18 cellular contexts compared by ENCODE assay signal in the genomic region with DNA sequence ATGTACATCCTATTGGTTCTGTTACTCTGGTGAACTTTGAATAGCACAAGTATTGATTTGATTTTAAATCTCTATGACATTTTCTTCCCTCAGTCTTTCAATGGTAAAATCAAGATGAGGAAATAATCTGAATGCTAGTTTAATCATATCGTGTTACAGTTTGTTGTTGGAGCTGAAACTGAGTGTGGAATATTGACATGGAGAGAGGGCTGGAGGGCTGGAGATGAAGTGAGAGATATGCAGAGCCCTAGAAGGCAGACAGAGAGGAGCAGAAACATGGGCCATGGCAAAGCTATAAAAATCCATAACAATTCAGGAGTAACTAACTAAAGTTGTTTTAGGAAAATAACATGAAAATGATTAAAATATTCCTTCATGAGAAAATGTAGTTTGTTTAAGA.
A peak's percentile ranks its signal among the peaks of the same experiment; 100 is the strongest.
DNase-seq lines count a peak whose midpoint lies in the region; ATAC-seq and TF ChIP-seq lines count a peak whose summit lies in the region.
"Had no signal": no experiment of that assay in that cellular context is flagged by ENCODE, and none has a peak within 500 bp of the region (broad histone marks: within the 10 kb centered on the region; RNA-seq: fewer than 3 reads in every experiment).

No MANE protein-coding gene starts in this region.

- ATAC-seq in SK-N-SH treated with all-trans-retinoic acid at 6 μM for 48 hours (no peak), HG03571 (IDR thresholded peaks at IDR 0.05; ENCODE audit: unreplicated experiment) (no peak)
- no peak for ATAC-seq in stimulated activated memory B cell treated with anti-CD40 and anti-IgM and Interleukin-4, amounts not matched to agents 10 μg/mL and 1 μg/mL and 100 μg/mL, for 72 hours
- ATAC-seq: GM23338 had no signal

- H3K27ac ChIP-seq in SK-N-SH (ENCODE audit: low read depth in 2 of 2, low read length in 1 of 2): no peak overlapping the region

- H3K9me3 Mint-ChIP-seq in stimulated activated memory B cell treated with anti-CD40 and anti-IgM and Interleukin-4, amounts not matched to agents 10 μg/mL and 1 μg/mL and 100 μg/mL, for 72 hours: peaks cover 4% of the 10 kb centered on the region

- DNase-seq in DMS153 (lab: John Stamatoyannopoulos, UW) (peak; percentile 39), DMS153 treated with DMSO at 0.1 percent for 48 hours (lab: John Stamatoyannopoulos, UW; ENCODE audit: unreplicated experiment) (no peak), SK-N-SH (no peak), SK-N-DZ (ENCODE audit: low spot score) (peak; percentile 61), DMS79 treated with DMSO at 0.1 percent for 48 hours (lab: John Stamatoyannopoulos, UW) (no peak)
- DNase-seq: 8988T; AML-193; C1 segment of cervical spinal cord; Calu3; CD4-positive, alpha-beta T cell; DMS 273 treated with DMSO at 0.1 percent for 48 hours; DND-41; GDM1; H7 had no signal

- peak overlapping the region; percentile 61 for H3K27ac Mint-ChIP-seq in stimulated activated memory B cell treated with anti-CD40 and anti-IgM and Interleukin-4, amounts not matched to agents 10 μg/mL and 1 μg/mL and 100 μg/mL, for 72 hours
- H3K27ac Mint-ChIP-seq: CD4-positive, alpha-beta T cell; GM23338 had no signal

- no peaks in the 10 kb centered on the region for H3K27me3 Mint-ChIP-seq in stimulated activated memory B cell treated with anti-CD40 and anti-IgM and Interleukin-4, amounts not matched to agents 10 μg/mL and 1 μg/mL and 100 μg/mL, for 72 hours
- H3K27me3 Mint-ChIP-seq: CD4-positive, alpha-beta T cell had no signal

- H3K9me2 ChIP-seq in SK-N-SH: no peaks in the 10 kb centered on the region

- no peak for TF ChIP-seq CTCF in SK-N-SH (IDR thresholded peaks at IDR 0.05)

- H3K4me1 ChIP-seq in SK-N-SH (ENCODE audit: control insufficient read depth in 1 of 2, insufficient read depth in 2 of 2, low read depth in 1 of 2, low read length in 1 of 2): no peaks in the 10 kb centered on the region; a peak in 2 of 4 replicates

- H4K20me1 ChIP-seq in SK-N-SH (ENCODE audit: insufficient read depth): no peaks in the 10 kb centered on the region

- H3K36me3 Mint-ChIP-seq in stimulated activated memory B cell treated with anti-CD40 and anti-IgM and Interleukin-4, amounts not matched to agents 10 μg/mL and 1 μg/mL and 100 μg/mL, for 72 hours: peaks cover 61% of the 10 kb centered on the region

- H3F3A ChIP-seq in SK-N-SH (replicated peaks; ENCODE audit: insufficient read depth): no peaks in the 10 kb centered on the region

- H3K9ac ChIP-seq in SK-N-SH: no peak overlapping the region

- no peaks in the 10 kb centered on the region for H3K27me3 ChIP-seq in SK-N-SH (ENCODE audit: insufficient read depth)

- H3K4me3 ChIP-seq in SK-N-SH (ENCODE audit: low read depth in 2 of 2, low read length in 1 of 2): no peak overlapping the region
- H3K4me3 ChIP-seq: GM23338 had no signal

- peaks cover 26% of the 10 kb centered on the region for H3K4me1 Mint-ChIP-seq in stimulated activated memory B cell treated with anti-CD40 and anti-IgM and Interleukin-4, amounts not matched to agents 10 μg/mL and 1 μg/mL and 100 μg/mL, for 72 hours

- no peaks in the 10 kb centered on the region for H3K79me2 ChIP-seq in SK-N-SH (ENCODE audit: insufficient read depth)

- no peak overlapping the region for H3K4me3 Mint-ChIP-seq in stimulated activated memory B cell treated with anti-CD40 and anti-IgM and Interleukin-4, amounts not matched to agents 10 μg/mL and 1 μg/mL and 100 μg/mL, for 72 hours
- H3K4me3 Mint-ChIP-seq: CD4-positive, alpha-beta T cell; GM23338 had no signal

- WGBS in SK-N-SH (ENCODE audit: low lambda C conversion rate): 78% methylated on average over 1 of the region's 1 CpG

- TF ChIP-seq EP300 in SK-N-SH (IDR thresholded peaks at IDR 0.05; ENCODE audit: borderline replicate concordance in 1 of 2, low read depth in 1 of 2, low read length in 1 of 2): no peak

- POLR2A ChIA-PET in SK-N-SH (lab: Yijun Ruan, JAX): no interaction called here

- H3K9me3 ChIP-seq in SK-N-SH: no peaks in the 10 kb centered on the region

- TF ChIP-seq RAD21 in SK-N-SH (IDR thresholded peaks at IDR 0.05; ENCODE audit: low read length): no peak

- CTCF ChIA-PET in SK-N-SH (lab: Yijun Ruan, JAX): interaction anchor here (1.4 kb wide), 1 partner anchor 18 kb away, joined by 3 read pairs; no protein-coding TSS in a partner anchor

- no peak overlapping the region for H2AFZ ChIP-seq in SK-N-SH (ENCODE audit: low read depth)

- H3K36me3 ChIP-seq in SK-N-SH (replicated peaks in 1 of 2; ENCODE audit: control insufficient read depth in 1 of 2, insufficient read depth in 2 of 2, low read length in 1 of 2): no peaks in the 10 kb centered on the region

- H3K4me2 ChIP-seq in SK-N-SH: no peak overlapping the region
- H3K4me2 ChIP-seq: GM23338 had no signal

TF ChIP-seq in SK-N-SH, 30 proteins besides CTCF, POLR2A, EP300 and RAD21:
- TF ChIP-seq ELF1 (IDR thresholded peaks at IDR 0.05) (no peak), GATA2 (CRISPR knock-in tag; IDR thresholded peaks at IDR 0.05) (peak; percentile 52; the same call in 1 of the 2 replicates)

TF ChIP-seq in SK-N-SH treated with all-trans-retinoic acid at 6 μM for 48 hours, 23 proteins besides CTCF, POLR2A, EP300 and RAD21:
- TF ChIP-seq ZNF70 (CRISPR knock-in tag; IDR thresholded peaks at IDR 0.05): no peak
- no peak for TF ChIP-seq ISL1 (CRISPR knock-in tag; IDR thresholded peaks at IDR 0.05)
- TF ChIP-seq CSDC2 (CRISPR knock-in tag; IDR thresholded peaks at IDR 0.05): no peak
- no peak for TF ChIP-seq ZNF8 (CRISPR knock-in tag; IDR thresholded peaks at IDR 0.05)
- TF ChIP-seq, protein P1, sequence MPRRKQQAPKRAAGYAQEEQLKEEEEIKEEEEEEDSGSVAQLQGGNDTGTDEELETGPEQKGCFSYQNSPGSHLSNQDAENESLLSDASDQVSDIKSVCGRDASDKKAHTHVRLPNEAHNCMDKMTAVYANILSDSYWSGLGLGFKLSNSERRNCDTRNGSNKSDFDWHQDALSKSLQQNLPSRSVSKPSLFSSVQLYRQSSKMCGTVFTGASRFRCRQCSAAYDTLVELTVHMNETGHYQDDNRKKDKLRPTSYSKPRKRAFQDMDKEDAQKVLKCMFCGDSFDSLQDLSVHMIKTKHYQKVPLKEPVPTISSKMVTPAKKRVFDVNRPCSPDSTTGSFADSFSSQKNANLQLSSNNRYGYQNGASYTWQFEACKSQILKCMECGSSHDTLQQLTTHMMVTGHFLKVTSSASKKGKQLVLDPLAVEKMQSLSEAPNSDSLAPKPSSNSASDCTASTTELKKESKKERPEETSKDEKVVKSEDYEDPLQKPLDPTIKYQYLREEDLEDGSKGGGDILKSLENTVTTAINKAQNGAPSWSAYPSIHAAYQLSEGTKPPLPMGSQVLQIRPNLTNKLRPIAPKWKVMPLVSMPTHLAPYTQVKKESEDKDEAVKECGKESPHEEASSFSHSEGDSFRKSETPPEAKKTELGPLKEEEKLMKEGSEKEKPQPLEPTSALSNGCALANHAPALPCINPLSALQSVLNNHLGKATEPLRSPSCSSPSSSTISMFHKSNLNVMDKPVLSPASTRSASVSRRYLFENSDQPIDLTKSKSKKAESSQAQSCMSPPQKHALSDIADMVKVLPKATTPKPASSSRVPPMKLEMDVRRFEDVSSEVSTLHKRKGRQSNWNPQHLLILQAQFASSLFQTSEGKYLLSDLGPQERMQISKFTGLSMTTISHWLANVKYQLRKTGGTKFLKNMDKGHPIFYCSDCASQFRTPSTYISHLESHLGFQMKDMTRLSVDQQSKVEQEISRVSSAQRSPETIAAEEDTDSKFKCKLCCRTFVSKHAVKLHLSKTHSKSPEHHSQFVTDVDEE (CRISPR knock-in tag; IDR thresholded peaks at IDR 0.05): no peak
- TF ChIP-seq BACH2 (CRISPR knock-in tag; IDR thresholded peaks at IDR 0.05; ENCODE audit: borderline replicate concordance): no peak
- TF ChIP-seq TCF4 (CRISPR knock-in tag; IDR thresholded peaks at IDR 0.05; ENCODE audit: borderline replicate concordance): no peak
- TF ChIP-seq SNAI2 (CRISPR knock-in tag; IDR thresholded peaks at IDR 0.05): no peak
- no peak for TF ChIP-seq RARB (CRISPR knock-in tag; IDR thresholded peaks at IDR 0.05)
- TF ChIP-seq ARNTL (CRISPR knock-in tag; IDR thresholded peaks at IDR 0.05; ENCODE audit: borderline replicate concordance, low read depth): no peak

Comparison
In these comparisons a context has a peak if more than half of its experiments do, and no peak if none do; other contexts are left out.
1. DNase-seq: peak in DMS153 (single experiment) and SK-N-DZ (single experiment); none in DMS153 treated with DMSO at 0.1 percent for 48 hours (single experiment), SK-N-SH (single experiment) and DMS79 treated with DMSO at 0.1 percent for 48 hours (single experiment).